ENCODE assay signal across 9 cellular contexts in genomic region chr20:62873681-62874031, GRCh38. TPM values are rescaled to one million over a fixed set of nuclear protein-coding genes. Genes with fewer than 3 reads are reported as not detected.
DNase-seq lines count a peak whose midpoint lies in the region; ATAC-seq and TF ChIP-seq lines count a peak whose summit lies in the region.
"Not testable (repeated sequence)": the region's sequence is repeated elsewhere in the genome, so short reads cannot be mapped to it uniquely, and the experiment has no call there.
"Had no signal": no experiment of that assay in that cellular context is flagged by ENCODE, and none has a peak within 500 bp of the region (broad histone marks: within the 10 kb centered on the region; RNA-seq: fewer than 3 reads in every experiment).

No MANE protein-coding gene starts in this region.

- DNase-seq in CD1c-positive myeloid dendritic cell (ENCODE audit: extremely low spot score) (peak; percentile 63), HCT116 (ENCODE audit: low read depth, low spot score) (peak; percentile 49), NCI-H2171 treated with DMSO at 0.1 percent for 48 hours (lab: John Stamatoyannopoulos, UW) (peak; percentile 40), T-cell (peak in 3 of 34 experiments; percentile 19 to 20 (median 20)), adrenal gland (peak; percentile 81 to 95 (median 91)), foreskin fibroblast (peak in 1 of 2 donors; percentile 69), myocyte (ENCODE audit: low read depth) (peak; percentile 69)
- DNase-seq in stimulated activated naive CD8-positive, alpha-beta T cell treated with anti-CD3 and anti-CD28 coated beads, Interleukin-15, Interleukin-2, amounts not matched to agents 100 U/mL and 50 U/mL, for 24 hours = peak; percentile 56

- POLR2A ChIA-PET in HCT116 (lab: Charles Lee) = interaction anchor here (1.8 kb wide), 1 partner anchor 11 kb away, joined by 4 read pairs; no protein-coding TSS in a partner anchor
- POLR2A ChIA-PET in T-cell (lab: Charles Lee) = not testable (repeated sequence)

- H3K4me3 ChIP-seq in HCT116 (replicated peaks in 1 of 2; ENCODE audit: low read depth in 1 of 2, low read length in 2 of 2) = peak overlapping the region in 1 of 2 experiments; percentile 37; a peak in 2 of 4 replicates
- H3K4me3 ChIP-seq in adrenal gland; foreskin fibroblast (ENCODE audit: low read depth in 1 of 2, low read length in 2 of 2): not testable (repeated sequence)

- peak; percentile 71 for TF ChIP-seq RAD21 in HCT116 (IDR thresholded peaks at IDR 0.05; ENCODE audit: low read depth)

- not testable (repeated sequence) for H3K27me3 ChIP-seq in HCT116 (ENCODE audit: insufficient read depth, low read length); adrenal gland

- not testable (repeated sequence) for H2AFZ ChIP-seq in HCT116 (ENCODE audit: low read depth, low read length, poor library complexity, severe bottlenecking)

- H3K79me2 ChIP-seq in HCT116 (ENCODE audit: insufficient read depth, low read length) = not testable (repeated sequence)

- TF ChIP-seq CTCF in HCT116 (IDR thresholded peaks at IDR 0.05 in 2 of 3, conservative IDR thresholded peaks at IDR 0.05 in 1 of 3; ENCODE audit: borderline replicate concordance in 1 of 3, insufficient read depth in 1 of 3, low read depth in 2 of 3, low read length in 2 of 3) = peak; percentile 52 to 67 (median 58)
- TF ChIP-seq CTCF in adrenal gland (IDR thresholded peaks at IDR 0.05) = peak; percentile 35 to 79 (median 68)
- peak; percentile 44 for TF ChIP-seq CTCF in foreskin fibroblast (IDR thresholded peaks at IDR 0.05; ENCODE audit: low read depth, low read length)

- BruUV-seq in HCT116 (replicated peaks; lab: Mats Ljungman, UMichigan) = not testable (repeated sequence)

- RAD21 ChIA-PET in HCT116 (lab: Charles Lee; ENCODE audit: low non-redundant PET in 1 of 2, low total read pairs in 2 of 2, uncharacterized antibody in 2 of 2, unreplicated experiment in 2 of 2) = interaction anchor here in 1 of 2 experiments (0.6 kb wide), 1 partner anchor 162 kb away, joined by 3 read pairs; no protein-coding TSS in a partner anchor

- peaks cover 13 to 26% of the 10 kb centered on the region in 2 experiments for H3K4me1 ChIP-seq in HCT116 (ENCODE audit: control insufficient read depth in 1 of 2, insufficient read depth in 2 of 2, low read length in 2 of 2)
- H3K4me1 ChIP-seq in adrenal gland (replicated peaks in 1 of 2) = peaks cover 0 to 16% of the 10 kb centered on the region in 2 donors

- 0 to 3% (median 1%) methylated on average over 10 to 15 of the region's 15 CpGs for WGBS in adrenal gland, 4 donors

- CTCF ChIA-PET in HCT116 (lab: Charles Lee) = interaction anchor here (0.7 to 2.3 kb wide), 3 partner anchors 9 to 28 kb away, joined by 3 to 10 read pairs (median 3); partner anchors contain the start of gene TCFL5
- CTCF ChIA-PET in T-cell (lab: Charles Lee) = not testable (repeated sequence)

- H3K27ac ChIP-seq in HCT116 (ENCODE audit: low read depth, low read length) = peak overlapping the region; percentile 85
- H3K27ac ChIP-seq in adrenal gland = peak overlapping the region; percentile 65 to 87 (median 80)

- not testable (repeated sequence) for H3K9me2 ChIP-seq in HCT116 (ENCODE audit: insufficient read depth)

- H3K4me1 Mint-ChIP-seq in T-cell = peaks cover 16 to 30% (median 28%) of the 10 kb centered on the region in 3 donors

- not testable (repeated sequence) for H3K9me3 Mint-ChIP-seq in T-cell

- not testable (repeated sequence) for H4K20me1 ChIP-seq in HCT116 (ENCODE audit: insufficient read depth)

- not testable (repeated sequence) for H3K9me3 ChIP-seq in HCT116 (ENCODE audit: control insufficient read depth in 1 of 2, insufficient read depth in 1 of 2, low read depth in 1 of 2, low read length in 2 of 2); adrenal gland (replicated peaks in 1 of 3)

- not testable (repeated sequence) for H3K27ac Mint-ChIP-seq in T-cell

- intact Hi-C loops in HCT116 (cut with micrococcal nuclease) = loop anchor here (1.0 kb wide), 1 partner anchor 136 kb away; no protein-coding TSS in a partner anchor
- intact Hi-C loops in adrenal gland (cut with DNase I) = loop anchor here in 1 of 2 donors (5.0 kb wide), 1 partner anchor 134 kb away; the partner anchor contains the start of gene BHLHE23

- H3K27me3 Mint-ChIP-seq in T-cell = not testable (repeated sequence)

- ATAC-seq in HCT116; T-cell (replicated peaks in 1 of 4); stimulated activated naive CD8-positive, alpha-beta T cell treated with anti-CD3 and anti-CD28 coated beads, Interleukin-15, Interleukin-2, amounts not matched to agents 100 U/mL and 50 U/mL, for 24 hours: not testable (repeated sequence)

- H3K9ac ChIP-seq in HCT116 (ENCODE audit: low read length) = peak overlapping the region; percentile 66; the same call in 1 of the 2 replicates

- not testable (repeated sequence) for H3K36me3 ChIP-seq in HCT116 (ENCODE audit: control insufficient read depth in 1 of 2, insufficient read depth in 2 of 2, low read length in 2 of 2); adrenal gland (replicated peaks in 1 of 2)

- peak overlapping the region; percentile 80 for H3K4me2 ChIP-seq in HCT116 (ENCODE audit: low read length)

- peak overlapping the region in 2 of 3 donors; percentile 43 to 66 for H3K4me3 Mint-ChIP-seq in T-cell

- not testable (repeated sequence) for TF ChIP-seq POLR2A in HCT116 (IDR thresholded peaks at IDR 0.05; ENCODE audit: borderline replicate concordance, extremely low read depth, insufficient read depth, insufficient read length); adrenal gland (IDR thresholded peaks at IDR 0.05)

- H3K36me3 Mint-ChIP-seq in T-cell = not testable (repeated sequence)

TF ChIP-seq in HCT116, 20 proteins besides CTCF, POLR2A, EP300 and RAD21:
- TF ChIP-seq POLR2AphosphoS5 (IDR thresholded peaks at IDR 0.05; ENCODE audit: low read depth, low read length) (peak; percentile 16; the same call in 1 of the 2 replicates), MAX (IDR thresholded peaks at IDR 0.05) (peak; percentile 29; the same call in 1 of the 2 replicates)

RNA-seq across cellular contexts. Expression of gene TCFL5, which starts 12.0 kb away (rescaled TPM):
- total RNA-seq in HCT116 (2021; ENCODE audit: unreplicated experiment) (20.4 TPM), T-cell (10 to 100 TPM in 2 of 5 donors, 1 to 10 TPM in 3; 5.0 to 12.7 (median 8.5) TPM), adrenal gland (10 to 100 TPM in 1 of 8 donors, 1 to 10 TPM in 7; 4.6 to 12.0 (median 6.8) TPM), myocyte (9.3 and 12.5 TPM in 2 replicates)
- 8.9 and 10.9 TPM in 2 replicates for polyA plus RNA-seq in HCT116 (2012)
- 1 to 10 TPM; 3.5 to 5.8 (median 3.9) TPM for polyA plus RNA-seq in adrenal gland
- 9.2 TPM for polyA plus RNA-seq in myocyte (2012)

RNA-seq across cellular contexts. Expression of gene DIDO1, which starts 52.6 kb away (rescaled TPM):
- total RNA-seq in HCT116 (2021; ENCODE audit: unreplicated experiment) (41.4 TPM), T-cell (100 to 1,000 TPM in 3 of 5 donors, 10 to 100 TPM in 2; 70.5 to 116 (median 113) TPM), adrenal gland (10 to 100 TPM; 29.8 to 51.3 (median 46.5) TPM), myocyte (31.9 and 33.8 TPM in 2 replicates)
- polyA plus RNA-seq in HCT116 (2012) = 18.9 and 21.9 TPM in 2 replicates
- 10 to 100 TPM; 19.0 to 27.9 (median 23.6) TPM for polyA plus RNA-seq in adrenal gland
- 20.8 TPM for polyA plus RNA-seq in myocyte (2012)

RNA-seq across cellular contexts. Expression of gene COL9A3, which starts 56.8 kb away (rescaled TPM):
- 29.7 TPM for total RNA-seq in HCT116 (2021; ENCODE audit: unreplicated experiment)
- 15.9 and 20.7 TPM in 2 replicates for polyA plus RNA-seq in HCT116 (2012)
- 1 to 10 TPM in 1 of 5 donors, under 1 TPM in 3, not detected in 1; 0.51 to 2.1 (median 0.75) TPM for total RNA-seq in T-cell
- total RNA-seq in adrenal gland = 1 to 10 TPM in 3 of 8 donors, under 1 TPM in 5; 0.43 to 2.2 (median 0.86) TPM
- polyA plus RNA-seq in adrenal gland = 10 to 100 TPM in 2 of 3 donors, under 1 TPM in 1; 0.22 to 27.8 (median 12.1) TPM
- total RNA-seq in myocyte = 0.05 TPM in 1 of 2 replicates, not detected in the other
- 0.09 TPM for polyA plus RNA-seq in myocyte (2012)
- total RNA-seq: mononuclear cell had no signal
